ENCODE assay signal across 35 cellular contexts in the genomic region with DNA sequence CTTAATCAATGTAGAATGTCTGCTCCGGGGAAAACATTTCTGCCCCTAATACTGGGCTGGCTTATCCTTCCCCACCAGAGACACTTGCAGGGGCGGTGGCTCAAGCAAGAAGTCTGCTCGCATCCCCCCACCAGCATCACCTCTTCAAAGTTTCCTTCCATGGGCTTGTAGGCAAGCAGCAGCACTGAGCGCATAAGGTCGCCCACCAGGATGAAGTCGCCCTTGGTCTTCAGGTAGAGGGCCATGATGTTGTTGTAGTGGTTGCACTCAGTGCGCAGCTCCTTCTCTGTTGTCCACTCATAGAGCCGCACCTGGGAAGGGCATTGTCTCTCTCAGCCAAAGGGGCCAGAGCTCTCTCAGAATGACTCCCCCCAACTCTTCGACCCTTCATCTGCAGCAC.
"Had no signal": no experiment of that assay in that cellular context is flagged by ENCODE, and none has a peak within 500 bp of the region (broad histone marks: within the 10 kb centered on the region; RNA-seq: fewer than 3 reads in every experiment).

No MANE protein-coding gene starts in this region.

- H3K27ac ChIP-seq: adrenal gland, body of pancreas, brain microvascular endothelial cell, breast epithelium, VCaP had no signal

- H3K9me3 Mint-ChIP-seq: activated B cell treated with CpG ODN at 0.5 μM for 24 hours; activated CD4-positive, alpha-beta memory T cell treated with anti-CD3 and anti-CD28 coated beads for 36 hours; activated CD4-positive, alpha-beta T cell treated with anti-CD3 and anti-CD28 coated beads, Interleukin-2, amount 10 ng/mL, durations not matched to agents 24 days and 14 days; activated CD8-positive, alpha-beta T cell treated with anti-CD3 and anti-CD28 coated beads for 36 hours; activated naive CD4-positive, alpha-beta T cell treated with anti-CD3 and anti-CD28 coated beads, Interleukin-2, amount 50 U/mL, for 72 hours; activated naive CD8-positive, alpha-beta T cell treated with anti-CD3 and anti-CD28 coated beads for 36 hours; activated T-cell treated with anti-CD3 and anti-CD28 coated beads, Interleukin-2, amount 50 U/mL, for 4 hours; activated T-cell treated with anti-CD3 and anti-CD28 coated beads, Interleukin-2, amount 50 U/mL, for 72 hours; activated T-helper 1 cell treated with anti-CD3 and anti-CD28 coated beads, Interleukin-12 subunit alpha, Interleukin-12 subunit beta, Interleukin-2, Interleukin-4 antibody, amounts not matched to agents 30 ng/mL and 10 ng/mL and 1 ng/mL, durations not matched to agents 14 hours and 24 hours and 36 hours; activated T-helper 17 cell treated with anti-CD3 and anti-CD28 coated beads, Interleukin-2, amount 50 U/mL, for 72 hours; T-helper 1 cell treated with Interleukin-12 subunit alpha and Interleukin-12 subunit beta and Interleukin-4 antibody, amounts not matched to agents 30 μg/mL and 1 μg/mL, for 36 hours; T-helper 2 cell treated with Interferon-gamma antibody and Interleukin-4, amounts not matched to agents 5 μg/mL and 100 μg/mL, for 36 hours had no signal

- H3K4me1 ChIP-seq: adrenal gland, body of pancreas, breast epithelium had no signal

- H3K4me1 Mint-ChIP-seq: activated B cell treated with CpG ODN at 0.5 μM for 24 hours had no signal

- H3K27ac Mint-ChIP-seq: activated B cell treated with CpG ODN at 0.5 μM for 24 hours; activated CD4-positive, alpha-beta memory T cell treated with anti-CD3 and anti-CD28 coated beads for 36 hours; activated CD4-positive, alpha-beta T cell treated with anti-CD3 and anti-CD28 coated beads, Interleukin-2, amount 10 ng/mL, durations not matched to agents 24 days and 14 days; activated CD8-positive, alpha-beta T cell treated with anti-CD3 and anti-CD28 coated beads for 36 hours; activated naive CD8-positive, alpha-beta T cell treated with anti-CD3 and anti-CD28 coated beads for 36 hours; activated T-cell treated with anti-CD3 and anti-CD28 coated beads, Interleukin-2, amount 50 U/mL, for 72 hours; activated T-helper 1 cell treated with anti-CD3 and anti-CD28 coated beads, Interleukin-12 subunit alpha, Interleukin-12 subunit beta, Interleukin-2, Interleukin-4 antibody, amounts not matched to agents 30 ng/mL and 10 ng/mL and 1 ng/mL, durations not matched to agents 14 hours and 24 hours and 36 hours; activated T-helper 17 cell treated with anti-CD3 and anti-CD28 coated beads, Interleukin-2, amount 50 U/mL, for 72 hours; T-helper 1 cell treated with Interleukin-12 subunit alpha and Interleukin-12 subunit beta and Interleukin-4 antibody, amounts not matched to agents 30 μg/mL and 1 μg/mL, for 36 hours; T-helper 2 cell treated with Interferon-gamma antibody and Interleukin-4, amounts not matched to agents 5 μg/mL and 100 μg/mL, for 36 hours had no signal

- H3K27me3 ChIP-seq: adrenal gland, body of pancreas, brain microvascular endothelial cell, breast epithelium had no signal

- ATAC-seq: activated CD8-positive, alpha-beta T cell treated with anti-CD3 and anti-CD28 coated beads for 36 hours; activated naive CD4-positive, alpha-beta T cell treated with anti-CD3 and anti-CD28 coated beads, Interleukin-2, amount 50 U/mL, for 72 hours; activated T-cell treated with anti-CD3 and anti-CD28 coated beads, Interleukin-2, amount 50 U/mL, for 4 hours; activated T-cell treated with anti-CD3 and anti-CD28 coated beads, Interleukin-2, amount 50 U/mL, for 72 hours; activated T-helper 17 cell treated with anti-CD3 and anti-CD28 coated beads, Interleukin-2, amount 50 U/mL, for 72 hours; body of pancreas had no signal

- H3K4me3 ChIP-seq: adrenal gland, body of pancreas, breast epithelium had no signal

- H3K9me3 ChIP-seq: adrenal gland, body of pancreas, breast epithelium had no signal

- H3K27me3 Mint-ChIP-seq: activated B cell treated with CpG ODN at 0.5 μM for 24 hours; activated CD4-positive, alpha-beta memory T cell treated with anti-CD3 and anti-CD28 coated beads for 36 hours; activated CD4-positive, alpha-beta T cell treated with anti-CD3 and anti-CD28 coated beads, Interleukin-2, amount 10 ng/mL, durations not matched to agents 24 days and 14 days; activated CD8-positive, alpha-beta T cell treated with anti-CD3 and anti-CD28 coated beads for 36 hours; activated naive CD8-positive, alpha-beta T cell treated with anti-CD3 and anti-CD28 coated beads for 36 hours; activated T-helper 17 cell treated with anti-CD3 and anti-CD28 coated beads, Interleukin-2, amount 50 U/mL, for 72 hours had no signal

- DNase-seq: activated B cell treated with CpG ODN at 0.5 μM for 24 hours; activated CD4-positive, alpha-beta memory T cell treated with anti-CD3 and anti-CD28 coated beads for 36 hours; activated CD4-positive, alpha-beta T cell treated with anti-CD3 and anti-CD28 coated beads for 4 hours; activated CD4-positive, alpha-beta T cell treated with anti-CD3 and anti-CD28 coated beads, Interleukin-2, amount 10 ng/mL, durations not matched to agents 24 days and 14 days; activated CD4-positive, alpha-beta T cell treated with anti-CD3 and anti-CD28 coated beads, Interleukin-2, amount 50 U/mL, for 1 hour; activated CD4-positive, alpha-beta T cell treated with anti-CD3 and anti-CD28 coated beads, Interleukin-2, amount 50 U/mL, for 4 hours; activated CD4-positive, CD25-positive, alpha-beta regulatory T cell treated with anti-CD3 and anti-CD28 coated beads, Interleukin-2, amount 50 U/mL, for 72 hours; activated CD8-positive, alpha-beta memory T cell treated with anti-CD3 and anti-CD28 coated beads, Interleukin-2, amount 50 U/mL, for 4 hours; activated CD8-positive, alpha-beta T cell treated with anti-CD3 and anti-CD28 coated beads for 36 hours; activated effector memory CD4-positive, alpha-beta T cell treated with anti-CD3 and anti-CD28 coated beads, Interleukin-2, amount 50 U/mL, for 16 hours; activated gamma-delta T cell treated with Interleukin-2 at 50 U/mL for 16 hours; activated naive CD4-positive, alpha-beta T cell; activated naive CD4-positive, alpha-beta T cell treated with anti-CD3 and anti-CD28 coated beads, Interleukin-2, amount 50 U/mL, for 16 hours; activated naive CD8-positive, alpha-beta T cell treated with anti-CD3 and anti-CD28 coated beads for 36 hours; activated T-cell treated with anti-CD3 and anti-CD28 coated beads for 4 hours; activated T-cell treated with anti-CD3 and anti-CD28 coated beads, Interleukin-2, amount 50 U/mL, for 1 hour; activated T-cell treated with anti-CD3 and anti-CD28 coated beads, Interleukin-2, amount 50 U/mL, for 4 hours; activated T-cell treated with anti-CD3 and anti-CD28 coated beads, Interleukin-2, amount 50 U/mL, for 72 hours; adrenal gland; amniotic stem cell; aorta; body of pancreas; brain microvascular endothelial cell; central memory CD4-positive, alpha-beta T cell; SW 1271; T-helper 1 cell; T-helper 2 cell; T-helper 9 cell had no signal

- H3K4me3 Mint-ChIP-seq: activated B cell treated with CpG ODN at 0.5 μM for 24 hours; activated CD4-positive, alpha-beta memory T cell treated with anti-CD3 and anti-CD28 coated beads for 36 hours; activated CD4-positive, alpha-beta T cell treated with anti-CD3 and anti-CD28 coated beads, Interleukin-2, amount 10 ng/mL, durations not matched to agents 24 days and 14 days; activated CD8-positive, alpha-beta T cell treated with anti-CD3 and anti-CD28 coated beads for 36 hours; activated naive CD8-positive, alpha-beta T cell treated with anti-CD3 and anti-CD28 coated beads for 36 hours; activated T-cell treated with anti-CD3 and anti-CD28 coated beads, Interleukin-2, amount 50 U/mL, for 4 hours; activated T-cell treated with anti-CD3 and anti-CD28 coated beads, Interleukin-2, amount 50 U/mL, for 72 hours; activated T-helper 1 cell treated with anti-CD3 and anti-CD28 coated beads, Interleukin-12 subunit alpha, Interleukin-12 subunit beta, Interleukin-2, Interleukin-4 antibody, amounts not matched to agents 30 ng/mL and 10 ng/mL and 1 ng/mL, durations not matched to agents 14 hours and 24 hours and 36 hours; activated T-helper 17 cell treated with anti-CD3 and anti-CD28 coated beads, Interleukin-2, amount 50 U/mL, for 72 hours; T-helper 1 cell treated with Interleukin-12 subunit alpha and Interleukin-12 subunit beta and Interleukin-4 antibody, amounts not matched to agents 30 μg/mL and 1 μg/mL, for 36 hours; T-helper 2 cell treated with Interferon-gamma antibody and Interleukin-4, amounts not matched to agents 5 μg/mL and 100 μg/mL, for 36 hours had no signal
